In genomic region chr3:55282994-55283393, GRCh38 we compare ENCODE assay signal across 27 cellular contexts.
DNase-seq lines count a peak whose midpoint lies in the region; ATAC-seq, FAIRE-seq and TF ChIP-seq lines count a peak whose summit lies in the region.
"Had no signal": no experiment of that assay in that cellular context is flagged by ENCODE, and none has a peak within 500 bp of the region (broad histone marks: within the 10 kb centered on the region; RNA-seq: fewer than 3 reads in every experiment).

No MANE protein-coding gene starts in this region.

- no peak overlapping the region for H2AK9ac ChIP-seq in IMR-90 (replicated peaks; ENCODE audit: low read depth, low read length, poor library complexity)

- H3K4me2 ChIP-seq in IMR-90 (ENCODE audit: low read depth, low read length), result no peak overlapping the region
- no peak overlapping the region for H3K4me2 ChIP-seq in astrocyte (ENCODE audit: low read length)
- no peak overlapping the region for H3K4me2 ChIP-seq in mesendoderm (ENCODE audit: low read length)
- H3K4me2 ChIP-seq in hepatocyte, result no peak overlapping the region

- H3K27ac ChIP-seq in IMR-90 (ENCODE audit: insufficient read depth, low read length), result no peak overlapping the region
- H3K27ac ChIP-seq in astrocyte (ENCODE audit: low read depth, low read length), result no peak overlapping the region
- peak overlapping the region; percentile 71 for H3K27ac ChIP-seq in mesendoderm (ENCODE audit: low read depth, low read length)
- H3K27ac ChIP-seq in hepatocyte, result no peak overlapping the region
- H3K27ac ChIP-seq: C4-2B, heart right ventricle, left lung, suprapubic skin had no signal

- H3K4me3 ChIP-seq in IMR-90 (ENCODE audit: insufficient read depth, low read depth, low read length) (no peak overlapping the region), astrocyte (ENCODE audit: insufficient read depth, low read depth, low read length) (no peak overlapping the region), mesendoderm (ENCODE audit: low read length) (no peak overlapping the region), hepatocyte (no peak overlapping the region)
- H3K4me3 ChIP-seq: heart right ventricle, left lung, suprapubic skin had no signal

- no peaks in the 10 kb centered on the region for H3K9me2 ChIP-seq in hepatocyte (replicated peaks; ENCODE audit: insufficient read depth)

- H2BK20ac ChIP-seq in IMR-90 (ENCODE audit: low read depth, low read length), result peak overlapping the region; percentile 82

- no peaks in the 10 kb centered on the region for H3K9me3 Mint-ChIP-seq in astrocyte (ENCODE audit: unreplicated experiment)
- H3K9me3 Mint-ChIP-seq: activated CD4-positive, alpha-beta memory T cell treated with anti-CD3 and anti-CD28 coated beads for 36 hours; activated naive CD4-positive, alpha-beta T cell treated with anti-CD3 and anti-CD28 coated beads, Interleukin-2, amount 10 ng/mL, durations not matched to agents 7 days and 5 days; T-helper 1 cell treated with Interleukin-12 subunit alpha and Interleukin-12 subunit beta and Interleukin-4 antibody, amounts not matched to agents 30 μg/mL and 1 μg/mL, for 36 hours had no signal

- CTCF ChIA-PET in IMR-90 (lab: Yijun Ruan, JAX), result no interaction called here

- H3K4ac ChIP-seq in IMR-90 (ENCODE audit: low read depth, low read length) (peak overlapping the region; percentile 49; the same call in 1 of the 2 replicates), mesendoderm (ENCODE audit: low read depth, low read length) (no peak overlapping the region)

- H3K56ac ChIP-seq in IMR-90 (ENCODE audit: extremely low read depth, insufficient read depth, low read length), result no peak overlapping the region
- peak overlapping the region; percentile 73 for H3K56ac ChIP-seq in mesendoderm (ENCODE audit: low read length)

- TF ChIP-seq POLR2A in IMR-90 (IDR thresholded peaks at IDR 0.05; ENCODE audit: low read depth, low read length), result no peak

- DNase-seq in H4 (ENCODE audit: low spot score) (peak; percentile 12), IMR-90 (no peak), astrocyte (ENCODE audit: low read depth) (no peak), mesendoderm (peak; percentile 87), NCI-H2171 (lab: John Stamatoyannopoulos, UW) (no peak), hepatocyte (ENCODE audit: low spot score) (no peak)
- DNase-seq: activated CD4-positive, alpha-beta memory T cell treated with anti-CD3 and anti-CD28 coated beads for 36 hours; activated CD4-positive, CD25-positive, alpha-beta regulatory T cell treated with anti-CD3 and anti-CD28 coated beads, Interleukin-2, amount 50 U/mL, for 72 hours; activated CD8-positive, alpha-beta memory T cell treated with anti-CD3 and anti-CD28 coated beads, Interleukin-2, amount 50 U/mL, for 48 hours; activated naive CD4-positive, alpha-beta T cell treated with anti-CD3 and anti-CD28 coated beads, Interleukin-2, amount 10 ng/mL, durations not matched to agents 7 days and 5 days; amniotic stem cell; effector CD8-positive, alpha-beta T cell; heart right ventricle; immature natural killer cell; left lung; naive thymus-derived CD4-positive, alpha-beta T cell; NCI-H1105; stimulated activated naive CD4-positive, alpha-beta T cell had no signal

- WGBS in IMR-90 (ENCODE audit: extremely low coverage in 2 of 2, insufficient read length in 1 of 2), 2 experiments, result no CpG with 5 or more reads among the region's 4 CpGs
- no CpG with 5 or more reads among the region's 4 CpGs for WGBS in mesendoderm (ENCODE audit: extremely low coverage, insufficient coverage, low lambda C conversion rate)
- WGBS in hepatocyte (ENCODE audit: low lambda C conversion rate, missing lambda C conversion rate), result 90% methylated on average over 4 of the region's 4 CpGs

- H3K23ac ChIP-seq in IMR-90 (ENCODE audit: low read depth, low read length), result no peak overlapping the region
- no peak overlapping the region for H3K23ac ChIP-seq in mesendoderm (ENCODE audit: low read length)

- H3K27me3 Mint-ChIP-seq in astrocyte (ENCODE audit: low read depth, unreplicated experiment), result no peaks in the 10 kb centered on the region
- H3K27me3 Mint-ChIP-seq: activated CD4-positive, alpha-beta memory T cell treated with anti-CD3 and anti-CD28 coated beads for 36 hours; activated naive CD4-positive, alpha-beta T cell treated with anti-CD3 and anti-CD28 coated beads, Interleukin-2, amount 10 ng/mL, durations not matched to agents 7 days and 5 days; naive thymus-derived CD4-positive, alpha-beta T cell had no signal

- H3K4me1 ChIP-seq in IMR-90 (ENCODE audit: control insufficient read depth, insufficient read depth, low read length) (peaks cover 21% of the 10 kb centered on the region), astrocyte (ENCODE audit: insufficient read depth, low read length) (no peaks in the 10 kb centered on the region), mesendoderm (ENCODE audit: control insufficient read depth, low read depth, low read length) (peaks cover 12% of the 10 kb centered on the region), hepatocyte (ENCODE audit: insufficient read depth) (no peaks in the 10 kb centered on the region)
- H3K4me1 ChIP-seq: left lung, suprapubic skin had no signal

- H3K4me1 Mint-ChIP-seq in astrocyte (ENCODE audit: low read depth, unreplicated experiment), result no peaks in the 10 kb centered on the region
- H3K4me1 Mint-ChIP-seq: activated naive CD4-positive, alpha-beta T cell treated with anti-CD3 and anti-CD28 coated beads, Interleukin-2, amount 10 ng/mL, durations not matched to agents 7 days and 5 days; immature natural killer cell; naive thymus-derived CD4-positive, alpha-beta T cell had no signal

- H3K14ac ChIP-seq in IMR-90 (replicated peaks; ENCODE audit: low read depth, low read length), result peak overlapping the region; percentile 38

- in situ Hi-C loops in IMR-90 (cut with MboI; ENCODE audit: low sequenced_read_pairs), result no loop called here

- FAIRE-seq in astrocyte (lab: Jason Lieb, UNC), result no peak
- FAIRE-seq: colon, GM12891, RCC 7860, TTC549, urothelium cell line had no signal

- H3K9me3 ChIP-seq in IMR-90 (ENCODE audit: control insufficient read depth, insufficient read depth, low read length) (no peaks in the 10 kb centered on the region), astrocyte (ENCODE audit: insufficient read depth, low read depth, low read length) (no peaks in the 10 kb centered on the region), hepatocyte (ENCODE audit: low read depth) (no peaks in the 10 kb centered on the region)
- H3K9me3 ChIP-seq: left lung, suprapubic skin had no signal

- H3K36me3 ChIP-seq in IMR-90 (ENCODE audit: control insufficient read depth, insufficient read depth, low read length), result no peaks in the 10 kb centered on the region
- no peaks in the 10 kb centered on the region for H3K36me3 ChIP-seq in astrocyte (ENCODE audit: insufficient read depth, low read length)
- H3K36me3 ChIP-seq in mesendoderm (ENCODE audit: control insufficient read depth, insufficient read depth, low read length), result no peaks in the 10 kb centered on the region
- H3K36me3 ChIP-seq in hepatocyte (replicated peaks; ENCODE audit: insufficient read depth, low read depth), result no peaks in the 10 kb centered on the region
- H3K36me3 ChIP-seq: heart right ventricle, left lung, suprapubic skin had no signal

- peak overlapping the region; percentile 49 for H2AK5ac ChIP-seq in IMR-90 (ENCODE audit: low read depth, low read length)
- peak overlapping the region; percentile 19 for H2AK5ac ChIP-seq in mesendoderm (ENCODE audit: low read length)

- H3K4me3 Mint-ChIP-seq in astrocyte (ENCODE audit: unreplicated experiment), result no peak overlapping the region
- H3K4me3 Mint-ChIP-seq: activated CD4-positive, alpha-beta memory T cell treated with anti-CD3 and anti-CD28 coated beads for 36 hours; activated naive CD4-positive, alpha-beta T cell treated with anti-CD3 and anti-CD28 coated beads, Interleukin-2, amount 10 ng/mL, durations not matched to agents 7 days and 5 days; immature natural killer cell; naive thymus-derived CD4-positive, alpha-beta T cell; T-helper 1 cell treated with Interleukin-12 subunit alpha and Interleukin-12 subunit beta and Interleukin-4 antibody, amounts not matched to agents 30 μg/mL and 1 μg/mL, for 36 hours had no signal

- H4K5ac ChIP-seq in IMR-90 (ENCODE audit: low read depth, low read length), result peak overlapping the region; percentile 78; the same call in 1 of the 2 replicates
- no peak overlapping the region for H4K5ac ChIP-seq in mesendoderm (ENCODE audit: low read length)

- no peak overlapping the region for H3K27ac Mint-ChIP-seq in astrocyte (ENCODE audit: unreplicated experiment)
- H3K27ac Mint-ChIP-seq: activated CD4-positive, alpha-beta memory T cell treated with anti-CD3 and anti-CD28 coated beads for 36 hours; activated naive CD4-positive, alpha-beta T cell treated with anti-CD3 and anti-CD28 coated beads, Interleukin-2, amount 10 ng/mL, durations not matched to agents 7 days and 5 days; immature natural killer cell; naive thymus-derived CD4-positive, alpha-beta T cell; T-helper 1 cell treated with Interleukin-12 subunit alpha and Interleukin-12 subunit beta and Interleukin-4 antibody, amounts not matched to agents 30 μg/mL and 1 μg/mL, for 36 hours had no signal

- H3K79me2 ChIP-seq in astrocyte (ENCODE audit: insufficient read depth, low read length) (no peaks in the 10 kb centered on the region), mesendoderm (ENCODE audit: control insufficient read depth, insufficient read depth, low read length) (no peaks in the 10 kb centered on the region), hepatocyte (no peaks in the 10 kb centered on the region)

- H2BK120ac ChIP-seq in IMR-90 (ENCODE audit: low read depth, low read length), result peak overlapping the region; percentile 82
- H2BK120ac ChIP-seq in mesendoderm (ENCODE audit: low read depth, low read length), result no peak overlapping the region

- TF ChIP-seq RAD21 in IMR-90 (IDR thresholded peaks at IDR 0.05; ENCODE audit: low read length), result no peak

- H3K79me1 ChIP-seq in IMR-90 (ENCODE audit: low read depth in 1 of 2, low read length in 2 of 2), result no peaks in the 10 kb centered on the region
- no peaks in the 10 kb centered on the region for H3K79me1 ChIP-seq in mesendoderm (ENCODE audit: low read length)

- intact Hi-C loops in IMR-90 (cut with micrococcal nuclease), result no loop called here

- POLR2A ChIA-PET in IMR-90 (lab: Charles Lee; ENCODE audit: unreplicated experiment), result no interaction called here

- H4K91ac ChIP-seq in IMR-90 (ENCODE audit: insufficient read depth, low read depth, low read length), result peak overlapping the region; percentile 50

- BruUV-seq in IMR-90 (replicated peaks; lab: Mats Ljungman, UMichigan), result no TSS peak

- H3K27me3 ChIP-seq in IMR-90 (ENCODE audit: control insufficient read depth, insufficient read depth, low read length) (no peaks in the 10 kb centered on the region), astrocyte (ENCODE audit: insufficient read depth, low read length) (no peaks in the 10 kb centered on the region), mesendoderm (ENCODE audit: insufficient read depth, low read length, poor library complexity) (no peaks in the 10 kb centered on the region), hepatocyte (no peaks in the 10 kb centered on the region)
- H3K27me3 ChIP-seq: heart right ventricle, left lung, suprapubic skin had no signal

- ATAC-seq in IMR-90 (ENCODE audit: low read depth) (no peak), GM19023 (IDR thresholded peaks at IDR 0.05; ENCODE audit: unreplicated experiment) (no peak)
- ATAC-seq: heart right ventricle; left lung; naive thymus-derived CD4-positive, alpha-beta T cell had no signal

- H2BK15ac ChIP-seq in IMR-90 (ENCODE audit: low read depth, low read length) (peak overlapping the region; percentile 19; the same call in 2 of the 3 replicates), mesendoderm (replicated peaks; ENCODE audit: low read depth) (no peak overlapping the region)

- H2AFZ ChIP-seq in IMR-90 (replicated peaks; ENCODE audit: low read length, poor library complexity) (peak overlapping the region; percentile 47), astrocyte (ENCODE audit: low read depth, low read length) (peak overlapping the region; percentile 6), hepatocyte (no peak overlapping the region)

- dilution Hi-C loops in IMR-90 (cut with HindIII; ENCODE audit: low sequenced_read_pairs, unreplicated experiment), result no loop called here

- H3K9ac ChIP-seq in IMR-90 (ENCODE audit: low read depth, low read length) (no peak overlapping the region), astrocyte (ENCODE audit: low read length) (no peak overlapping the region), mesendoderm (ENCODE audit: low read length) (no peak overlapping the region)

- H4K8ac ChIP-seq in IMR-90 (ENCODE audit: low read depth in 2 of 2, low read length in 2 of 2), result peak overlapping the region; percentile 22 to 67; a peak in 2 of 4 replicates
- H4K8ac ChIP-seq in mesendoderm (ENCODE audit: low read depth, low read length), result no peak overlapping the region

- H3K18ac ChIP-seq in IMR-90 (ENCODE audit: low read depth, low read length), result peak overlapping the region; percentile 75; the same call in 1 of the 2 replicates
- H3K18ac ChIP-seq in mesendoderm (ENCODE audit: low read length), result peak overlapping the region; percentile 3

- H4K20me1 ChIP-seq in IMR-90 (ENCODE audit: insufficient read depth, low read length) (no peaks in the 10 kb centered on the region), astrocyte (ENCODE audit: insufficient read depth, low read length) (no peaks in the 10 kb centered on the region), hepatocyte (ENCODE audit: insufficient read depth, poor library complexity, severe bottlenecking) (no peaks in the 10 kb centered on the region)

- H3K36me3 Mint-ChIP-seq in astrocyte (ENCODE audit: low read depth, unreplicated experiment), result no peaks in the 10 kb centered on the region
- H3K36me3 Mint-ChIP-seq: activated CD4-positive, alpha-beta memory T cell treated with anti-CD3 and anti-CD28 coated beads for 36 hours; activated naive CD4-positive, alpha-beta T cell treated with anti-CD3 and anti-CD28 coated beads, Interleukin-2, amount 10 ng/mL, durations not matched to agents 7 days and 5 days; immature natural killer cell; naive thymus-derived CD4-positive, alpha-beta T cell had no signal

- H2BK5ac ChIP-seq in IMR-90 (ENCODE audit: low read depth, low read length, poor library complexity, severe bottlenecking) (peak overlapping the region; percentile 18), mesendoderm (ENCODE audit: low read length) (peak overlapping the region; percentile 66)

- peaks cover 13% of the 10 kb centered on the region for H3K9me1 ChIP-seq in IMR-90 (ENCODE audit: insufficient read depth, low read length)

- TF ChIP-seq CTCF in IMR-90 (conservative IDR thresholded peaks at IDR 0.05; ENCODE audit: low read depth, low read length) (no peak), astrocyte (IDR thresholded peaks at IDR 0.05; ENCODE audit: insufficient read depth, low read depth, low read length) (no peak), hepatocyte (IDR thresholded peaks at IDR 0.05; ENCODE audit: poor library complexity) (no peak)

Comparison
In these comparisons a context has a peak if more than half of its experiments do, and no peak if none do; other contexts are left out.
1. DNase-seq: peak in H4 (single experiment) and mesendoderm (single experiment); none in IMR-90 (single experiment), astrocyte (single experiment), NCI-H2171 (single experiment) and hepatocyte (single experiment).